12 cellular contexts compared by ENCODE assay signal in the genomic region with DNA sequence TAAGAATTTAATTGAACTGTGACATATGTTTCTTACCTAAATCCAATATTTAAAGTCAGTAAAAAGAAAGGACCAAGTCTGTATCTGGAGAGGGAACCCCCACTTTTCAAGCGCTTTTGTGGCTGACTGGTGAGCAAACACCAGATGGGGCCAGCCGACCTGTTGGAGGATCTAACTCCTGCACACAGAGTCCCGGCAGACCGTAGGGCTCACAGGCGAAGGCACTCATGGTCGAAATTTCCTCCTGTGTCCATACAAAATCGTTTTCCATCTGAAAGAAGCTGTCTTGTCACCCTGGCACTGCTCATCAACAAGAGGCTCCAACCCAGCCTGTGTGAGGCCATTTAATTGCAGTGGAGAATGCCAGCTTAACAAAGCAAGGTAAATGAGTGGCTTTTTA.
A peak's percentile ranks its signal among the peaks of the same experiment; 100 is the strongest.
DNase-seq lines count a peak whose midpoint lies in the region; ATAC-seq and TF ChIP-seq lines count a peak whose summit lies in the region.
"Had no signal": no experiment of that assay in that cellular context is flagged by ENCODE, and none has a peak within 500 bp of the region (broad histone marks: within the 10 kb centered on the region; RNA-seq: fewer than 3 reads in every experiment).

No MANE protein-coding gene starts in this region.

- DNase-seq in natural killer cell treated with Interleukin-12 subunit alpha and Interleukin-12 subunit beta and Interleukin-15 and Interleukin-18, amount 100 ng/mL, for 72 hours (ENCODE audit: low spot score), result no peak
- no peak for DNase-seq in natural killer cell
- DNase-seq in naive thymus-derived CD4-positive, alpha-beta T cell, result peak in 7 of 9 donors; percentile 45 to 69 (median 62)
- DNase-seq in NCI-H146 (lab: John Stamatoyannopoulos, UW), result no peak
- DNase-seq in NCI-H1105 treated with DMSO at 0.1 percent for 48 hours (lab: John Stamatoyannopoulos, UW), result no peak
- DNase-seq: amniotic stem cell, NCI-H2107, nucleus accumbens had no signal

- H3K4me1 ChIP-seq in naive thymus-derived CD4-positive, alpha-beta T cell (ENCODE audit: control insufficient read depth in 2 of 2, insufficient read depth in 2 of 2, low read length in 2 of 2), result peaks cover 40 to 53% of the 10 kb centered on the region in 2 donors
- no peaks in the 10 kb centered on the region for H3K4me1 ChIP-seq in urinary bladder (ENCODE audit: insufficient read depth)

- intact Hi-C loops in natural killer cell (cut with micrococcal nuclease), result no loop called here
- intact Hi-C loops in naive thymus-derived CD4-positive, alpha-beta T cell (cut with micrococcal nuclease), result loop anchor here (1.0 to 10.0 kb wide), 9 partner anchors 11 to 1275 kb away; partner anchors contain the start of genes SCML4 (in 2 of the 2) and SEC63 (in 1 of the 2)

- H3K36me3 ChIP-seq in naive thymus-derived CD4-positive, alpha-beta T cell (ENCODE audit: control insufficient read depth in 2 of 3, insufficient read depth in 3 of 3, low read length in 3 of 3), result peaks cover 0 to 4% (median 0%) of the 10 kb centered on the region in 3 experiments
- no peaks in the 10 kb centered on the region for H3K36me3 ChIP-seq in urinary bladder (ENCODE audit: insufficient read depth)
- H3K36me3 ChIP-seq: tibial nerve had no signal

- H3K4me1 Mint-ChIP-seq in natural killer cell treated with Interleukin-12 subunit alpha and Interleukin-12 subunit beta and Interleukin-15 and Interleukin-18, amount 100 ng/mL, for 72 hours (ENCODE audit: low read depth in 2 of 2), result peaks cover 34 to 57% of the 10 kb centered on the region in 2 donors
- peaks cover 26 to 44% of the 10 kb centered on the region in 2 donors for H3K4me1 Mint-ChIP-seq in natural killer cell
- H3K4me1 Mint-ChIP-seq in activated T-helper 17 cell treated with anti-CD3 and anti-CD28 coated beads, Interleukin-2, amount 50 U/mL, for 72 hours, result peaks cover 45% of the 10 kb centered on the region
- peaks cover 48 to 86% (median 67%) of the 10 kb centered on the region in 7 donors for H3K4me1 Mint-ChIP-seq in naive thymus-derived CD4-positive, alpha-beta T cell

- H3K9me3 ChIP-seq in naive thymus-derived CD4-positive, alpha-beta T cell (ENCODE audit: control insufficient read depth in 2 of 3, low read length in 3 of 3), result no peaks in the 10 kb centered on the region
- H3K9me3 ChIP-seq: tibial nerve had no signal

- CTCF ChIA-PET in naive thymus-derived CD4-positive, alpha-beta T cell (lab: Charles Lee), result interaction anchor here (0.6 to 6.9 kb wide), 34 partner anchors 10 to 1333 kb away, joined by 3 to 128 read pairs (median 6); partner anchors contain the start of gene SCML4

- peak overlapping the region; percentile 68 for H3K4me3 ChIP-seq in naive thymus-derived CD4-positive, alpha-beta T cell (ENCODE audit: low read length)
- peak overlapping the region; percentile 15 for H3K4me3 ChIP-seq in urinary bladder (ENCODE audit: low read depth, low read length)

- WGBS in urinary bladder, result 69% methylated on average over 7 of the region's 7 CpGs

- H3K27ac ChIP-seq in naive thymus-derived CD4-positive, alpha-beta T cell (ENCODE audit: low read depth, low read length), result peak overlapping the region; percentile 77
- no peak overlapping the region for H3K27ac ChIP-seq in urinary bladder (ENCODE audit: low read depth)
- H3K27ac ChIP-seq: tibial nerve had no signal

- H3K9me3 Mint-ChIP-seq in natural killer cell treated with Interleukin-12 subunit alpha and Interleukin-12 subunit beta and Interleukin-15 and Interleukin-18, amount 100 ng/mL, for 72 hours, result no peaks in the 10 kb centered on the region
- no peaks in the 10 kb centered on the region for H3K9me3 Mint-ChIP-seq in natural killer cell
- no peaks in the 10 kb centered on the region for H3K9me3 Mint-ChIP-seq in activated T-helper 17 cell treated with anti-CD3 and anti-CD28 coated beads, Interleukin-2, amount 50 U/mL, for 72 hours
- H3K9me3 Mint-ChIP-seq in naive thymus-derived CD4-positive, alpha-beta T cell, result no peaks in the 10 kb centered on the region

- H3K27ac Mint-ChIP-seq in natural killer cell treated with Interleukin-12 subunit alpha and Interleukin-12 subunit beta and Interleukin-15 and Interleukin-18, amount 100 ng/mL, for 72 hours, result peak overlapping the region in 1 of 2 donors; percentile 76
- peak overlapping the region in 1 of 2 donors; percentile 54 for H3K27ac Mint-ChIP-seq in natural killer cell
- peak overlapping the region; percentile 90 for H3K27ac Mint-ChIP-seq in activated T-helper 17 cell treated with anti-CD3 and anti-CD28 coated beads, Interleukin-2, amount 50 U/mL, for 72 hours
- peak overlapping the region; percentile 77 to 98 (median 95) for H3K27ac Mint-ChIP-seq in naive thymus-derived CD4-positive, alpha-beta T cell

- POLR2A ChIA-PET in naive thymus-derived CD4-positive, alpha-beta T cell (lab: Charles Lee), result interaction anchor here (0.7 to 10.0 kb wide), 19 partner anchors 8 to 134 kb away, joined by 3 to 176 read pairs (median 6); partner anchors contain the start of gene SCML4

- no peak for TF ChIP-seq CTCF in natural killer cell (IDR thresholded peaks at IDR 0.05)

- H3K4me3 Mint-ChIP-seq in natural killer cell treated with Interleukin-12 subunit alpha and Interleukin-12 subunit beta and Interleukin-15 and Interleukin-18, amount 100 ng/mL, for 72 hours, result peak overlapping the region; percentile 92
- H3K4me3 Mint-ChIP-seq in natural killer cell, result no peak overlapping the region
- H3K4me3 Mint-ChIP-seq in activated T-helper 17 cell treated with anti-CD3 and anti-CD28 coated beads, Interleukin-2, amount 50 U/mL, for 72 hours, result peak overlapping the region; percentile 99
- peak overlapping the region; percentile 85 to 99 (median 97) for H3K4me3 Mint-ChIP-seq in naive thymus-derived CD4-positive, alpha-beta T cell

- no peaks in the 10 kb centered on the region for H3K27me3 ChIP-seq in naive thymus-derived CD4-positive, alpha-beta T cell (ENCODE audit: control insufficient read depth in 2 of 2, insufficient read depth in 2 of 2, low read length in 2 of 2)
- H3K27me3 ChIP-seq: tibial nerve had no signal

- no peaks in the 10 kb centered on the region for H3K36me3 Mint-ChIP-seq in natural killer cell treated with Interleukin-12 subunit alpha and Interleukin-12 subunit beta and Interleukin-15 and Interleukin-18, amount 100 ng/mL, for 72 hours
- no peaks in the 10 kb centered on the region for H3K36me3 Mint-ChIP-seq in natural killer cell
- no peaks in the 10 kb centered on the region for H3K36me3 Mint-ChIP-seq in activated T-helper 17 cell treated with anti-CD3 and anti-CD28 coated beads, Interleukin-2, amount 50 U/mL, for 72 hours (ENCODE audit: low read depth)
- H3K36me3 Mint-ChIP-seq in naive thymus-derived CD4-positive, alpha-beta T cell, result peaks cover 0 to 26% (median 14%) of the 10 kb centered on the region in 5 donors

- ATAC-seq in natural killer cell treated with Interleukin-12 subunit alpha and Interleukin-12 subunit beta and Interleukin-15 and Interleukin-18, amount 100 ng/mL, for 72 hours, result no peak
- no peak for ATAC-seq in natural killer cell
- peak; percentile 48 for ATAC-seq in activated T-helper 17 cell treated with anti-CD3 and anti-CD28 coated beads, Interleukin-2, amount 50 U/mL, for 72 hours (replicated peaks)
- ATAC-seq in naive thymus-derived CD4-positive, alpha-beta T cell, result peak; percentile 66
- ATAC-seq in GM21529 (IDR thresholded peaks at IDR 0.05; ENCODE audit: unreplicated experiment), result no peak

- H3K27me3 Mint-ChIP-seq in natural killer cell treated with Interleukin-12 subunit alpha and Interleukin-12 subunit beta and Interleukin-15 and Interleukin-18, amount 100 ng/mL, for 72 hours, result no peaks in the 10 kb centered on the region
- H3K27me3 Mint-ChIP-seq in natural killer cell (ENCODE audit: low read depth in 2 of 2), result no peaks in the 10 kb centered on the region
- H3K27me3 Mint-ChIP-seq in activated T-helper 17 cell treated with anti-CD3 and anti-CD28 coated beads, Interleukin-2, amount 50 U/mL, for 72 hours, result no peaks in the 10 kb centered on the region
- peaks cover 0 to 15% (median 0%) of the 10 kb centered on the region in 5 donors for H3K27me3 Mint-ChIP-seq in naive thymus-derived CD4-positive, alpha-beta T cell

Comparison
In these comparisons a context has a peak if more than half of its experiments do, and no peak if none do; other contexts are left out.
1. ATAC-seq: peak in activated T-helper 17 cell treated with anti-CD3 and anti-CD28 coated beads, Interleukin-2, amount 50 U/mL, for 72 hours (single experiment) and naive thymus-derived CD4-positive, alpha-beta T cell (single experiment); none in natural killer cell treated with Interleukin-12 subunit alpha and Interleukin-12 subunit beta and Interleukin-15 and Interleukin-18, amount 100 ng/mL, for 72 hours (0 of 2), natural killer cell (0 of 3) and GM21529 (single experiment).
2. DNase-seq: peak in naive thymus-derived CD4-positive, alpha-beta T cell (7 of 9); none in natural killer cell treated with Interleukin-12 subunit alpha and Interleukin-12 subunit beta and Interleukin-15 and Interleukin-18, amount 100 ng/mL, for 72 hours (single experiment), natural killer cell (single experiment), NCI-H146 (single experiment) and NCI-H1105 treated with DMSO at 0.1 percent for 48 hours (single experiment).